Comparison of ENCODE assay signal across 12 cellular contexts in genomic region chr1:46181343-46182260, GRCh38. TPM values are rescaled to one million over a fixed set of nuclear protein-coding genes. Genes with fewer than 3 reads are reported as not detected.
DNase-seq lines count a peak whose midpoint lies in the region; ATAC-seq, FAIRE-seq and TF ChIP-seq lines count a peak whose summit lies in the region.
"Had no signal": no experiment of that assay in that cellular context is flagged by ENCODE, and none has a peak within 500 bp of the region (broad histone marks: within the 10 kb centered on the region; RNA-seq: fewer than 3 reads in every experiment).

No MANE protein-coding gene starts in this region.

- TF ChIP-seq CTCF in keratinocyte (optimal IDR thresholded peaks at IDR 0.05 in 1 of 3, IDR thresholded peaks at IDR 0.05 in 1 of 3, conservative IDR thresholded peaks at IDR 0.05 in 1 of 3; ENCODE audit: extremely low read depth in 1 of 3, insufficient read depth in 2 of 3, low read length in 3 of 3) (no peak), vagina (IDR thresholded peaks at IDR 0.05) (no peak)

- H3K4me1 ChIP-seq in keratinocyte (ENCODE audit: control insufficient read depth, extremely low read depth, insufficient read depth, low read length) (peaks cover 65% of the 10 kb centered on the region), vagina (peaks cover 61% of the 10 kb centered on the region)

- CTCF ChIA-PET in activated CD4-positive, alpha-beta T cell treated with anti-CD3 and anti-CD28 coated beads, Interleukin-2, amount 10 ng/mL, durations not matched to agents 7 days and 5 days (lab: Charles Lee) = interaction anchor here (0.6 to 1.3 kb wide), 4 partner anchors 14 to 1254 kb away, joined by 3 to 5 read pairs (median 3); no protein-coding TSS in a partner anchor

- H3K79me2 ChIP-seq in keratinocyte (ENCODE audit: control insufficient read depth, insufficient read depth, low read length) = peaks cover 6% of the 10 kb centered on the region

- H3K36me3 Mint-ChIP-seq in activated CD4-positive, alpha-beta T cell treated with anti-CD3 and anti-CD28 coated beads, Interleukin-2, amount 10 ng/mL, durations not matched to agents 7 days and 5 days (ENCODE audit: low read depth) = no peaks in the 10 kb centered on the region
- no peaks in the 10 kb centered on the region for H3K36me3 Mint-ChIP-seq in activated T-helper 17 cell treated with anti-CD3 and anti-CD28 coated beads, Interleukin-2, amount 50 U/mL, for 72 hours (ENCODE audit: low read depth)
- H3K36me3 Mint-ChIP-seq: activated naive CD8-positive, alpha-beta T cell treated with anti-CD3 and anti-CD28 coated beads, Interleukin-2, amount 10 ng/mL, durations not matched to agents 7 days and 5 days had no signal

- peaks cover 14% of the 10 kb centered on the region for H3K4me1 Mint-ChIP-seq in activated CD4-positive, alpha-beta T cell treated with anti-CD3 and anti-CD28 coated beads, Interleukin-2, amount 10 ng/mL, durations not matched to agents 7 days and 5 days
- peaks cover 11% of the 10 kb centered on the region for H3K4me1 Mint-ChIP-seq in activated T-helper 17 cell treated with anti-CD3 and anti-CD28 coated beads, Interleukin-2, amount 50 U/mL, for 72 hours

- H3K4me2 ChIP-seq in keratinocyte (ENCODE audit: control insufficient read depth, extremely low read depth, insufficient read depth, low read depth, low read length) = peak overlapping the region; percentile 92

- H3K9ac ChIP-seq in keratinocyte (ENCODE audit: control insufficient read depth, extremely low read depth, insufficient read depth, low read length) = peak overlapping the region; percentile 60

- peak overlapping the region; percentile 80 for H3K27ac ChIP-seq in keratinocyte (ENCODE audit: control insufficient read depth, insufficient read depth, low read length)
- H3K27ac ChIP-seq in vagina = peak overlapping the region; percentile 78

- intact Hi-C loops in vagina (cut with DNase I) = loop anchor here (2.0 kb wide), 1 partner anchor 145 kb away; no protein-coding TSS in a partner anchor

- TF ChIP-seq POLR2A in vagina (IDR thresholded peaks at IDR 0.05) = no peak

- H2AFZ ChIP-seq in keratinocyte (ENCODE audit: control insufficient read depth, low read length) = peak overlapping the region; percentile 25

- no peaks in the 10 kb centered on the region for H3K27me3 ChIP-seq in keratinocyte (ENCODE audit: control insufficient read depth, extremely low read depth, insufficient read depth, low read length)
- H3K27me3 ChIP-seq in vagina = no peaks in the 10 kb centered on the region

- dilution Hi-C loops in keratinocyte (cut with MboI; ENCODE audit: extremely low pct_ligation_motif_present, low sequenced_read_pairs) = loop anchor here (25.0 kb wide), 1 partner anchor 144 kb away; no protein-coding TSS in a partner anchor

- POLR2A ChIA-PET in activated CD4-positive, alpha-beta T cell treated with anti-CD3 and anti-CD28 coated beads, Interleukin-2, amount 10 ng/mL, durations not matched to agents 7 days and 5 days (lab: Charles Lee) = interaction anchor here (0.6 kb wide), 1 partner anchor 147 kb away, joined by 5 read pairs; no protein-coding TSS in a partner anchor

- peak; percentile 63 for FAIRE-seq in keratinocyte (lab: Jason Lieb, UNC)

- H3K9me1 ChIP-seq in keratinocyte (ENCODE audit: control insufficient read depth, extremely low read depth, insufficient read depth, low read length) = peaks cover 4% of the 10 kb centered on the region

- H3K27ac Mint-ChIP-seq in activated CD4-positive, alpha-beta T cell treated with anti-CD3 and anti-CD28 coated beads, Interleukin-2, amount 10 ng/mL, durations not matched to agents 7 days and 5 days = peak overlapping the region; percentile 28
- H3K27ac Mint-ChIP-seq in activated T-helper 17 cell treated with anti-CD3 and anti-CD28 coated beads, Interleukin-2, amount 50 U/mL, for 72 hours = peak overlapping the region; percentile 11
- H3K27ac Mint-ChIP-seq: activated CD4-positive, alpha-beta T cell treated with anti-CD3 and anti-CD28 coated beads for 36 hours; activated naive CD8-positive, alpha-beta T cell treated with anti-CD3 and anti-CD28 coated beads, Interleukin-2, amount 10 ng/mL, durations not matched to agents 7 days and 5 days; H9; progenitor cell of endocrine pancreas had no signal

- no peak for DNase-seq in activated CD4-positive, alpha-beta T cell treated with anti-CD3 and anti-CD28 coated beads, Interleukin-2, amount 10 ng/mL, durations not matched to agents 7 days and 5 days
- no peak for DNase-seq in activated CD4-positive, alpha-beta T cell treated with anti-CD3 and anti-CD28 coated beads, Interleukin-2, amount 50 U/mL, for 4 hours
- DNase-seq in keratinocyte (ENCODE audit: low read depth, low spot score) = peak; percentile 60
- no peak for DNase-seq in vagina (ENCODE audit: extremely low spot score in 2 of 2)
- DNase-seq: activated CD4-positive, alpha-beta T cell treated with anti-CD3 and anti-CD28 coated beads for 36 hours; activated naive CD8-positive, alpha-beta T cell treated with anti-CD3 and anti-CD28 coated beads, Interleukin-2, amount 10 ng/mL, durations not matched to agents 7 days and 5 days; H9 had no signal

- peaks cover 5% of the 10 kb centered on the region for H3K27me3 Mint-ChIP-seq in activated CD4-positive, alpha-beta T cell treated with anti-CD3 and anti-CD28 coated beads, Interleukin-2, amount 10 ng/mL, durations not matched to agents 7 days and 5 days
- H3K27me3 Mint-ChIP-seq in activated T-helper 17 cell treated with anti-CD3 and anti-CD28 coated beads, Interleukin-2, amount 50 U/mL, for 72 hours = no peaks in the 10 kb centered on the region
- H3K27me3 Mint-ChIP-seq: activated CD4-positive, alpha-beta T cell treated with anti-CD3 and anti-CD28 coated beads for 36 hours; activated naive CD8-positive, alpha-beta T cell treated with anti-CD3 and anti-CD28 coated beads, Interleukin-2, amount 10 ng/mL, durations not matched to agents 7 days and 5 days had no signal

- H3K9me3 Mint-ChIP-seq in activated CD4-positive, alpha-beta T cell treated with anti-CD3 and anti-CD28 coated beads, Interleukin-2, amount 10 ng/mL, durations not matched to agents 7 days and 5 days = no peaks in the 10 kb centered on the region
- H3K9me3 Mint-ChIP-seq in activated T-helper 17 cell treated with anti-CD3 and anti-CD28 coated beads, Interleukin-2, amount 50 U/mL, for 72 hours = no peaks in the 10 kb centered on the region
- H3K9me3 Mint-ChIP-seq: activated naive CD8-positive, alpha-beta T cell treated with anti-CD3 and anti-CD28 coated beads, Interleukin-2, amount 10 ng/mL, durations not matched to agents 7 days and 5 days; H9 had no signal

- H3K4me3 ChIP-seq in keratinocyte (ENCODE audit: control insufficient read depth in 2 of 3, extremely low read depth in 1 of 3, insufficient read depth in 2 of 3, low read depth in 1 of 3, low read length in 3 of 3) (peak overlapping the region; percentile 52 to 60 (median 54)), vagina (no peak overlapping the region)

- H3K9me3 ChIP-seq in keratinocyte (ENCODE audit: control insufficient read depth, low read depth, low read length) (no peaks in the 10 kb centered on the region), vagina (no peaks in the 10 kb centered on the region)

- H4K20me1 ChIP-seq in keratinocyte (ENCODE audit: control insufficient read depth, extremely low read depth, insufficient read depth, low read length) = no peaks in the 10 kb centered on the region

- peaks cover 14 to 18% of the 10 kb centered on the region in 2 experiments for H3K36me3 ChIP-seq in keratinocyte (ENCODE audit: control insufficient read depth in 2 of 2, extremely low read depth in 1 of 2, insufficient read depth in 2 of 2, low read length in 2 of 2)
- no peaks in the 10 kb centered on the region for H3K36me3 ChIP-seq in vagina

- H3K4me3 Mint-ChIP-seq in activated CD4-positive, alpha-beta T cell treated with anti-CD3 and anti-CD28 coated beads, Interleukin-2, amount 10 ng/mL, durations not matched to agents 7 days and 5 days = no peak overlapping the region
- no peak overlapping the region for H3K4me3 Mint-ChIP-seq in activated T-helper 17 cell treated with anti-CD3 and anti-CD28 coated beads, Interleukin-2, amount 50 U/mL, for 72 hours
- H3K4me3 Mint-ChIP-seq: activated CD4-positive, alpha-beta T cell treated with anti-CD3 and anti-CD28 coated beads for 36 hours; activated naive CD8-positive, alpha-beta T cell treated with anti-CD3 and anti-CD28 coated beads, Interleukin-2, amount 10 ng/mL, durations not matched to agents 7 days and 5 days had no signal

- no peak for ATAC-seq in activated T-helper 17 cell treated with anti-CD3 and anti-CD28 coated beads, Interleukin-2, amount 50 U/mL, for 72 hours (replicated peaks)
- ATAC-seq in GM21526 (IDR thresholded peaks at IDR 0.05; ENCODE audit: low FRiP score, unreplicated experiment) (no peak), HG03097 (IDR thresholded peaks at IDR 0.05; ENCODE audit: low FRiP score, unreplicated experiment) (no peak), HG02885 (IDR thresholded peaks at IDR 0.05; ENCODE audit: poor library complexity, unreplicated experiment) (no peak)
- ATAC-seq: activated CD4-positive, alpha-beta T cell treated with anti-CD3 and anti-CD28 coated beads for 36 hours had no signal

RNA-seq across cellular contexts. Expression of gene P3R3URF, which starts 5.3 kb away (rescaled TPM):
- total RNA-seq in activated CD4-positive, alpha-beta T cell treated with anti-CD3 and anti-CD28 coated beads, Interleukin-2, amount 10 ng/mL, durations not matched to agents 7 days and 5 days = not detected
- not detected for total RNA-seq in activated T-helper 17 cell treated with anti-CD3 and anti-CD28 coated beads, Interleukin-2, amount 50 U/mL, for 72 hours
- polyA plus RNA-seq in keratinocyte = not detected in 3 replicates
- polyA plus RNA-seq in keratinocyte (2011; ENCODE audit: low read depth) = not detected
- polyA plus RNA-seq in keratinocyte (2011; cell fraction: cytosol; rRNA removed) = not detected in 2 replicates
- polyA plus RNA-seq in keratinocyte (2011; cell fraction: nucleus; rRNA removed) = not detected in 2 replicates
- not detected in 2 replicates for polyA plus RNA-seq in keratinocyte (2012; ENCODE audit: low replicate concordance)
- polyA minus RNA-seq in keratinocyte = not detected in 3 replicates
- polyA minus RNA-seq in keratinocyte (2011; cell fraction: cytosol; rRNA and poly(A)+ RNA removed) = not detected
- not detected in 2 replicates for polyA minus RNA-seq in keratinocyte (2011; cell fraction: nucleus; rRNA and poly(A)+ RNA removed)
- not detected for total RNA-seq in vagina
- total RNA-seq: activated CD4-positive, alpha-beta T cell treated with anti-CD3 and anti-CD28 coated beads for 36 hours; activated naive CD8-positive, alpha-beta T cell treated with anti-CD3 and anti-CD28 coated beads, Interleukin-2, amount 10 ng/mL, durations not matched to agents 7 days and 5 days; H9; progenitor cell of endocrine pancreas had no signal

RNA-seq across cellular contexts. Expression of gene TSPAN1, which starts 6.7 kb away (rescaled TPM):
- total RNA-seq in activated CD4-positive, alpha-beta T cell treated with anti-CD3 and anti-CD28 coated beads, Interleukin-2, amount 10 ng/mL, durations not matched to agents 7 days and 5 days = not detected
- not detected for total RNA-seq in activated T-helper 17 cell treated with anti-CD3 and anti-CD28 coated beads, Interleukin-2, amount 50 U/mL, for 72 hours
- polyA plus RNA-seq in keratinocyte = 312 to 376 TPM (median 362 TPM) in 3 replicates
- polyA plus RNA-seq in keratinocyte (2011; ENCODE audit: low read depth) = 86.1 TPM
- polyA plus RNA-seq in keratinocyte (2011; cell fraction: cytosol; rRNA removed) = 402 and 490 TPM in 2 replicates
- 869 and 873 TPM in 2 replicates for polyA plus RNA-seq in keratinocyte (2011; cell fraction: nucleus; rRNA removed)
- polyA plus RNA-seq in keratinocyte (2012; ENCODE audit: low replicate concordance) = 85.3 and 177 TPM in 2 replicates
- 327 to 474 TPM (median 467 TPM) in 3 replicates for polyA minus RNA-seq in keratinocyte
- 249 TPM for polyA minus RNA-seq in keratinocyte (2011; cell fraction: cytosol; rRNA and poly(A)+ RNA removed)
- 322 and 407 TPM in 2 replicates for polyA minus RNA-seq in keratinocyte (2011; cell fraction: nucleus; rRNA and poly(A)+ RNA removed)
- 3.9 TPM for total RNA-seq in vagina
- total RNA-seq: activated CD4-positive, alpha-beta T cell treated with anti-CD3 and anti-CD28 coated beads for 36 hours; activated naive CD8-positive, alpha-beta T cell treated with anti-CD3 and anti-CD28 coated beads, Interleukin-2, amount 10 ng/mL, durations not matched to agents 7 days and 5 days; H9 had no signal

RNA-seq across cellular contexts. Expression of gene POMGNT1, which starts 16.6 kb away (rescaled TPM):
- total RNA-seq in activated CD4-positive, alpha-beta T cell treated with anti-CD3 and anti-CD28 coated beads, Interleukin-2, amount 10 ng/mL, durations not matched to agents 7 days and 5 days = 10 to 100 TPM; 32.0 to 33.4 TPM
- 10 to 100 TPM; 36.0 to 40.6 TPM for total RNA-seq in activated T-helper 17 cell treated with anti-CD3 and anti-CD28 coated beads, Interleukin-2, amount 50 U/mL, for 72 hours
- 49.6 to 64.6 TPM (median 60.9 TPM) in 3 replicates for polyA plus RNA-seq in keratinocyte
- 12.7 TPM for polyA plus RNA-seq in keratinocyte (2011; ENCODE audit: low read depth)
- polyA plus RNA-seq in keratinocyte (2011; cell fraction: cytosol; rRNA removed) = 35.6 and 44.8 TPM in 2 replicates
- 66.8 and 76.4 TPM in 2 replicates for polyA plus RNA-seq in keratinocyte (2011; cell fraction: nucleus; rRNA removed)
- polyA plus RNA-seq in keratinocyte (2012; ENCODE audit: low replicate concordance) = 40.0 and 71.7 TPM in 2 replicates
- 48.6 to 94.7 TPM (median 54.7 TPM) in 3 replicates for polyA minus RNA-seq in keratinocyte
- 47.2 TPM for polyA minus RNA-seq in keratinocyte (2011; cell fraction: cytosol; rRNA and poly(A)+ RNA removed)
- 34.8 and 41.8 TPM in 2 replicates for polyA minus RNA-seq in keratinocyte (2011; cell fraction: nucleus; rRNA and poly(A)+ RNA removed)
- total RNA-seq in vagina = 28.5 TPM

RNA-seq across cellular contexts. Expression of gene LURAP1, which starts 21.5 kb away (rescaled TPM):
- not detected for total RNA-seq in activated CD4-positive, alpha-beta T cell treated with anti-CD3 and anti-CD28 coated beads, Interleukin-2, amount 10 ng/mL, durations not matched to agents 7 days and 5 days
- total RNA-seq in activated T-helper 17 cell treated with anti-CD3 and anti-CD28 coated beads, Interleukin-2, amount 50 U/mL, for 72 hours = under 1 TPM in 1 of 2 donors, not detected in 1; 0.24 TPM
- 3.5 to 4.5 TPM (median 4.1 TPM) in 3 replicates for polyA plus RNA-seq in keratinocyte
- polyA plus RNA-seq in keratinocyte (2011; ENCODE audit: low read depth) = 0.47 TPM
- polyA plus RNA-seq in keratinocyte (2011; cell fraction: cytosol; rRNA removed) = 1.9 and 2.2 TPM in 2 replicates
- polyA plus RNA-seq in keratinocyte (2011; cell fraction: nucleus; rRNA removed) = 5.3 and 7.1 TPM in 2 replicates
- 0.93 and 2.1 TPM in 2 replicates for polyA plus RNA-seq in keratinocyte (2012; ENCODE audit: low replicate concordance)
- 2.4 to 3.4 TPM (median 3.4 TPM) in 3 replicates for polyA minus RNA-seq in keratinocyte
- polyA minus RNA-seq in keratinocyte (2011; cell fraction: cytosol; rRNA and poly(A)+ RNA removed) = 1.3 TPM
- 1.8 and 3.0 TPM in 2 replicates for polyA minus RNA-seq in keratinocyte (2011; cell fraction: nucleus; rRNA and poly(A)+ RNA removed)
- 14.0 TPM for total RNA-seq in vagina

RNA-seq across cellular contexts. Expression of gene PIK3R3, which starts 49.2 kb away (rescaled TPM):
- 1 to 10 TPM; 3.5 to 3.9 TPM for total RNA-seq in activated CD4-positive, alpha-beta T cell treated with anti-CD3 and anti-CD28 coated beads, Interleukin-2, amount 10 ng/mL, durations not matched to agents 7 days and 5 days
- total RNA-seq in activated T-helper 17 cell treated with anti-CD3 and anti-CD28 coated beads, Interleukin-2, amount 50 U/mL, for 72 hours = 1 to 10 TPM in 1 of 2 donors, under 1 TPM in 1; 0.56 to 2.2 TPM
- 6.8 to 11.9 TPM (median 11.7 TPM) in 3 replicates for polyA plus RNA-seq in keratinocyte
- polyA plus RNA-seq in keratinocyte (2011; ENCODE audit: low read depth) = 1.7 TPM
- polyA plus RNA-seq in keratinocyte (2011; cell fraction: cytosol; rRNA removed) = 6.5 and 9.3 TPM in 2 replicates
- 10.5 and 12.5 TPM in 2 replicates for polyA plus RNA-seq in keratinocyte (2011; cell fraction: nucleus; rRNA removed)
- 2.9 and 9.7 TPM in 2 replicates for polyA plus RNA-seq in keratinocyte (2012; ENCODE audit: low replicate concordance)
- 6.6 to 22.0 TPM (median 16.7 TPM) in 3 replicates for polyA minus RNA-seq in keratinocyte
- 10.0 TPM for polyA minus RNA-seq in keratinocyte (2011; cell fraction: cytosol; rRNA and poly(A)+ RNA removed)
- 11.1 and 21.7 TPM in 2 replicates for polyA minus RNA-seq in keratinocyte (2011; cell fraction: nucleus; rRNA and poly(A)+ RNA removed)
- 27.0 TPM for total RNA-seq in vagina

Comparison
In these comparisons a context has a peak if more than half of its experiments do, and no peak if none do; other contexts are left out.
1. H3K4me3 ChIP-seq: peak in keratinocyte (3 of 3); none in vagina (0 of 2).